21 cellular contexts compared by ENCODE assay signal in the genomic region with DNA sequence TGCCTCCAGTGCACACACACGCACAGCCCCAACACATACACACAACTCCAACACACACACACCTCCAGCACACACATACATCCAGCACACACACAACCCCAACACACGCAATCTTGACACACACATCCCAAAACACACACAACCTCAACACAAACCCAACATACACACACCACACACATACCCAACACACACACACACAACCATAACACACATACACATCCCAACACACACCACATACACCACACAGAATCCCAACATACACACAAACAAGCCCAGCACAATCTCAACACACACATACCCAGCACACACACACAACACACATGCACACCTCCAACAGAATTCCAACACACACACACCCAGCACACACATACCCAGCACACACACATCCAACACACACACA.
A peak's percentile ranks its signal among the peaks of the same experiment; 100 is the strongest.
DNase-seq lines count a peak whose midpoint lies in the region; ATAC-seq, FAIRE-seq and TF ChIP-seq lines count a peak whose summit lies in the region.
"Had no signal": no experiment of that assay in that cellular context is flagged by ENCODE, and none has a peak within 500 bp of the region (broad histone marks: within the 10 kb centered on the region; RNA-seq: fewer than 3 reads in every experiment).

No MANE protein-coding gene starts in this region.

- TF ChIP-seq RAD21 in HepG2 (CRISPR knock-in tag; IDR thresholded peaks at IDR 0.05) (no peak), H1 (IDR thresholded peaks at IDR 0.05 in 1 of 2, conservative IDR thresholded peaks at IDR 0.05 in 1 of 2; ENCODE audit: low read depth in 2 of 2, low read length in 2 of 2) (no peak)

- peaks cover 34% of the 10 kb centered on the region for H3K4me1 Mint-ChIP-seq in neural progenitor cell
- H3K4me1 Mint-ChIP-seq: B cell had no signal

- CTCF ChIA-PET in HepG2 (lab: Yijun Ruan, JAX; ENCODE audit: low intra/inter-chr PET ratio, low total read pairs) (no interaction called here), H1 (lab: Charles Lee; ENCODE audit: partially characterized antibody) (no interaction called here)

- H3K14ac ChIP-seq in H1 (ENCODE audit: insufficient read length): peak overlapping the region; percentile 19

- peak overlapping the region; percentile 63; the same call in 1 of the 2 replicates for H2BK20ac ChIP-seq in H1 (ENCODE audit: low read length)

- no peak for TF ChIP-seq EP300 in HepG2 (IDR thresholded peaks at IDR 0.05; ENCODE audit: low read depth in 2 of 2, low read length in 2 of 2)
- no peak for TF ChIP-seq EP300 in HepG2 (CRISPR knock-in tag; IDR thresholded peaks at IDR 0.05; ENCODE audit: borderline replicate concordance)
- no peak for TF ChIP-seq EP300 in H1 (IDR thresholded peaks at IDR 0.05; ENCODE audit: borderline replicate concordance in 1 of 2, low read depth in 2 of 2, low read length in 2 of 2)

- H3K9me3 Mint-ChIP-seq in neural progenitor cell: peaks cover 5% of the 10 kb centered on the region
- H3K9me3 Mint-ChIP-seq: CD8-positive, alpha-beta T cell had no signal

- no peak overlapping the region for H4K8ac ChIP-seq in H1 (ENCODE audit: extremely low read depth, insufficient read depth, low read length)

- TF ChIP-seq CTCF in HepG2 (CRISPR knock-in tag; IDR thresholded peaks at IDR 0.05): no peak
- no peak for TF ChIP-seq CTCF in right lobe of liver (IDR thresholded peaks at IDR 0.05)
- TF ChIP-seq CTCF in H1 (IDR thresholded peaks at IDR 0.05; ENCODE audit: control extremely low read depth in 1 of 3, insufficient read depth in 1 of 3, low read depth in 1 of 3, low read length in 3 of 3): no peak
- TF ChIP-seq CTCF in neural progenitor cell (IDR thresholded peaks at IDR 0.05): no peak
- no peak for TF ChIP-seq CTCF in dorsolateral prefrontal cortex (IDR thresholded peaks at IDR 0.05 in 54 of 56, conservative IDR thresholded peaks at IDR 0.05 in 2 of 56; ENCODE audit: low read depth in 1 of 56, partially characterized antibody in 56 of 56)

- H3K27me3 ChIP-seq in HepG2 (ENCODE audit: control insufficient read depth in 1 of 2, insufficient read depth in 2 of 2, low read length in 2 of 2) (peaks cover 0 to 11% of the 10 kb centered on the region in 2 experiments; a peak in 1 of 5 replicates), right lobe of liver (no peaks in the 10 kb centered on the region), H1 (replicated peaks in 1 of 4; ENCODE audit: control insufficient read depth in 3 of 4, extremely low read depth in 1 of 4, insufficient read depth in 3 of 4, low read length in 3 of 4) (peaks cover 0 to 2% (median under 1%) of the 10 kb centered on the region in 4 experiments; a peak in 4 of 7 replicates), neural progenitor cell (no peaks in the 10 kb centered on the region), dorsolateral prefrontal cortex (no peaks in the 10 kb centered on the region)
- H3K27me3 ChIP-seq: BLaER1 treated with 17β-estradiol and CSF1 and Interleukin-3, amounts not matched to agents 10 nM and 100 nM had no signal

- peak overlapping the region; percentile 13 for H3K27ac Mint-ChIP-seq in neural progenitor cell
- H3K27ac Mint-ChIP-seq: B cell; CD8-positive, alpha-beta T cell had no signal

- H3K23me2 ChIP-seq in H1 (ENCODE audit: low read depth, low read length): peaks cover 12% of the 10 kb centered on the region; the same call in 1 of the 2 replicates

- H3K79me2 ChIP-seq in HepG2 (ENCODE audit: insufficient read depth, low read length): no peaks in the 10 kb centered on the region
- no peaks in the 10 kb centered on the region for H3K79me2 ChIP-seq in H1 (ENCODE audit: control insufficient read depth in 1 of 2, insufficient read depth in 2 of 2, low read length in 2 of 2)
- no peaks in the 10 kb centered on the region for H3K79me2 ChIP-seq in neural progenitor cell (ENCODE audit: low read depth)

- peak overlapping the region; percentile 16 for H3K4me3 Mint-ChIP-seq in neural progenitor cell
- H3K4me3 Mint-ChIP-seq: B cell; CD8-positive, alpha-beta T cell; H9 had no signal

- H3K4me1 ChIP-seq in HepG2 (ENCODE audit: insufficient read depth, low read length) (no peaks in the 10 kb centered on the region), right lobe of liver (no peaks in the 10 kb centered on the region), H1 (replicated peaks in 1 of 4; ENCODE audit: control insufficient read depth in 3 of 4, insufficient read depth in 4 of 4, low read length in 3 of 4) (no peaks in the 10 kb centered on the region), neural progenitor cell (peaks cover 17% of the 10 kb centered on the region)
- H3K4me1 ChIP-seq: BLaER1 treated with 17β-estradiol and CSF1 and Interleukin-3, amounts not matched to agents 10 nM and 100 nM had no signal

- H4K5ac ChIP-seq in H1 (ENCODE audit: insufficient read length, low read depth, low read length): no peak overlapping the region

- H3K4ac ChIP-seq in H1 (replicated peaks; ENCODE audit: insufficient read length, low read depth, low read length): peak overlapping the region; percentile 32

- H3K18ac ChIP-seq in H1 (ENCODE audit: extremely low read depth, low read length): no peak overlapping the region

- H4K91ac ChIP-seq in H1 (replicated peaks; ENCODE audit: insufficient read length, low read length): peak overlapping the region; percentile 37

- H2BK12ac ChIP-seq in H1 (ENCODE audit: low read depth, low read length): peak overlapping the region; percentile 71; the same call in 1 of the 2 replicates

- no peak overlapping the region for H2BK120ac ChIP-seq in H1 (replicated peaks; ENCODE audit: low read depth, low read length)

- peak overlapping the region; percentile 96 for H3K56ac ChIP-seq in H1 (replicated peaks; ENCODE audit: insufficient read length, low read depth, low read length)

- peaks cover 17% of the 10 kb centered on the region for H3K27me3 Mint-ChIP-seq in neural progenitor cell (ENCODE audit: insufficient read depth, low read depth)

- peak overlapping the region; percentile 92 for H2BK15ac ChIP-seq in H1 (ENCODE audit: low read length)

- peaks cover 1% of the 10 kb centered on the region for H3F3A ChIP-seq in neural progenitor cell (ENCODE audit: low read depth)

- BruUV-seq in HepG2 (replicated peaks; lab: Mats Ljungman, UMichigan): no TSS peak

- DNase-seq in HepG2 (ENCODE audit: low spot score): no peak
- no peak for DNase-seq in right lobe of liver
- DNase-seq in H1 (ENCODE audit: low read depth in 1 of 2, low spot score in 2 of 2): no peak
- no peak for DNase-seq in neural progenitor cell (ENCODE audit: low spot score)
- DNase-seq in urothelium cell line (ENCODE audit: low spot score): no peak
- DNase-seq in dorsolateral prefrontal cortex: no peak
- DNase-seq: 8988T; Calu3; CD8-positive, alpha-beta T cell; DMS 273 treated with DMSO at 0.1 percent for 48 hours; DMS53; GOT3; H9 had no signal

- H3K4me2 ChIP-seq in HepG2 (ENCODE audit: low read depth, low read length) (no peak overlapping the region), H1 (ENCODE audit: insufficient read depth in 1 of 2, low read depth in 2 of 2, low read length in 2 of 2) (no peak overlapping the region), neural progenitor cell (no peak overlapping the region)
- H3K4me2 ChIP-seq: BLaER1 treated with 17β-estradiol and CSF1 and Interleukin-3, amounts not matched to agents 10 nM and 100 nM had no signal

- H4K20me1 ChIP-seq in HepG2 (ENCODE audit: insufficient read depth, low read length) (no peaks in the 10 kb centered on the region), H1 (replicated peaks in 1 of 2; ENCODE audit: control insufficient read depth in 1 of 2, insufficient read depth in 2 of 2, low read length in 2 of 2) (peaks cover 0 to 11% of the 10 kb centered on the region in 2 experiments), neural progenitor cell (ENCODE audit: low read depth) (no peaks in the 10 kb centered on the region)
- H4K20me1 ChIP-seq: BLaER1 treated with 17β-estradiol and CSF1 and Interleukin-3, amounts not matched to agents 10 nM and 100 nM had no signal

- H3K9me3 ChIP-seq in HepG2 (ENCODE audit: low read length) (no peaks in the 10 kb centered on the region), right lobe of liver (no peaks in the 10 kb centered on the region), H1 (ENCODE audit: insufficient read depth in 2 of 2, low read depth in 1 of 2, low read length in 1 of 2) (no peaks in the 10 kb centered on the region), neural progenitor cell (ENCODE audit: low read depth) (no peaks in the 10 kb centered on the region)

- no peak overlapping the region for H3K23ac ChIP-seq in H1 (ENCODE audit: insufficient read length)

- FAIRE-seq in HepG2 (lab: Jason Lieb, UNC) (peak; percentile 72), H1 (lab: Jason Lieb, UNC) (no peak), urothelium cell line (lab: Jason Lieb, UNC) (peak; percentile 98)
- FAIRE-seq: G401.6, GM12892, GM18507, K562 had no signal

- no peak overlapping the region for H3K27ac ChIP-seq in HepG2 (ENCODE audit: extremely low read length, insufficient read depth, low read length)
- H3K27ac ChIP-seq in right lobe of liver: no peak overlapping the region
- H3K27ac ChIP-seq in H1 (ENCODE audit: low read depth, low read length): no peak overlapping the region
- no peak overlapping the region for H3K27ac ChIP-seq in neural progenitor cell
- no peak overlapping the region for H3K27ac ChIP-seq in dorsolateral prefrontal cortex
- H3K27ac ChIP-seq: BLaER1 treated with 17β-estradiol and CSF1 and Interleukin-3, amounts not matched to agents 10 nM and 100 nM had no signal

- H3K79me1 ChIP-seq in H1 (ENCODE audit: low read depth, low read length): no peaks in the 10 kb centered on the region; the same call in 1 of the 2 replicates

- WGBS in HepG2 (ENCODE audit: low lambda C conversion rate): 96% methylated on average over 2 of the region's 2 CpGs
- 100% methylated on average over 2 of the region's 2 CpGs for WGBS in right lobe of liver (ENCODE audit: insufficient coverage, low coverage, low lambda C conversion rate, missing lambda C conversion rate)
- WGBS in H1 (ENCODE audit: extremely low coverage in 1 of 2, insufficient coverage in 1 of 2, insufficient read length in 1 of 2, insufficient replicate concordance in 2 of 2, low coverage in 1 of 2, low lambda C conversion rate in 2 of 2, missing lambda C conversion rate in 1 of 2), 2 experiments: 89% methylated on average over 2 of the region's 2 CpGs; no CpG with 5 or more reads in 1 of the 2 experiments

- peak overlapping the region; percentile 94 for H2AK5ac ChIP-seq in H1 (ENCODE audit: low read depth, low read length)

- H3K4me3 ChIP-seq in HepG2 (replicated peaks in 1 of 3; ENCODE audit: insufficient read depth in 1 of 3, low read depth in 2 of 3, low read length in 3 of 3) (no peak overlapping the region), right lobe of liver (no peak overlapping the region), H1 (ENCODE audit: extremely low read depth in 1 of 4, insufficient read depth in 2 of 4, low read depth in 3 of 4, low read length in 4 of 4) (no peak overlapping the region), neural progenitor cell (no peak overlapping the region), dorsolateral prefrontal cortex (no peak overlapping the region)
- H3K4me3 ChIP-seq: BLaER1 treated with 17β-estradiol and CSF1 and Interleukin-3, amounts not matched to agents 10 nM and 100 nM; K562 had no signal

- intact Hi-C loops in HepG2 (cut with micrococcal nuclease; ENCODE audit: unreplicated experiment): no loop called here
- intact Hi-C loops in right lobe of liver (cut with DNase I): no loop called here
- intact Hi-C loops in dorsolateral prefrontal cortex (cut with DNase I): no loop called here

- no peak overlapping the region for H3K9ac ChIP-seq in HepG2 (ENCODE audit: insufficient read depth, low read depth, low read length)
- no peak overlapping the region; a peak in 1 of 7 replicates for H3K9ac ChIP-seq in H1 (replicated peaks in 1 of 4; ENCODE audit: extremely low read depth in 1 of 4, low read depth in 3 of 4, low read length in 3 of 4)
- H3K9ac ChIP-seq in neural progenitor cell: no peak overlapping the region
- H3K9ac ChIP-seq: BLaER1 treated with 17β-estradiol and CSF1 and Interleukin-3, amounts not matched to agents 10 nM and 100 nM had no signal

- POLR2A ChIA-PET in HepG2 (lab: Yijun Ruan, JAX): no interaction called here
- POLR2A ChIA-PET in H1 (lab: Charles Lee; ENCODE audit: partially characterized antibody): no interaction called here

- TF ChIP-seq POLR2A in HepG2 (IDR thresholded peaks at IDR 0.05; ENCODE audit: insufficient read depth in 1 of 2, low read depth in 2 of 2, low read length in 2 of 2): no peak
- no peak for TF ChIP-seq POLR2A in right lobe of liver (IDR thresholded peaks at IDR 0.05)
- no peak for TF ChIP-seq POLR2A in H1 (IDR thresholded peaks at IDR 0.05; ENCODE audit: control extremely low read depth in 1 of 2, low read depth in 2 of 2, low read length in 2 of 2)

- H2AFZ ChIP-seq in HepG2 (ENCODE audit: low read length) (no peak overlapping the region), H1 (ENCODE audit: low read length) (no peak overlapping the region), neural progenitor cell (replicated peaks) (no peak overlapping the region)

- ATAC-seq in HepG2 (no peak), right lobe of liver (no peak), HG03460 (IDR thresholded peaks at IDR 0.05; ENCODE audit: unreplicated experiment) (no peak), GM18907 (IDR thresholded peaks at IDR 0.05; ENCODE audit: unreplicated experiment) (no peak)
- ATAC-seq: CD8-positive, alpha-beta T cell; K562 had no signal

- H3K36me3 ChIP-seq in HepG2 (replicated peaks in 1 of 2; ENCODE audit: control insufficient read depth in 1 of 2, insufficient read depth in 2 of 2, low read length in 2 of 2) (no peaks in the 10 kb centered on the region), right lobe of liver (no peaks in the 10 kb centered on the region), H1 (ENCODE audit: control insufficient read depth in 2 of 4, insufficient read depth in 4 of 4, low read length in 3 of 4) (no peaks in the 10 kb centered on the region), neural progenitor cell (no peaks in the 10 kb centered on the region)
- H3K36me3 ChIP-seq: BLaER1 treated with 17β-estradiol and CSF1 and Interleukin-3, amounts not matched to agents 10 nM and 100 nM had no signal

- peaks cover 5% of the 10 kb centered on the region for H3K36me3 Mint-ChIP-seq in neural progenitor cell
- H3K36me3 Mint-ChIP-seq: CD8-positive, alpha-beta T cell had no signal

- in situ Hi-C loops in HepG2 (cut with HindIII; ENCODE audit: extremely low pct_ligation_motif_present, low pct_unique_long_range_greater_than_20kb): no loop called here

- H2BK5ac ChIP-seq in H1 (ENCODE audit: low read depth, low read length): 0 out of 2 replicates have a peak overlapping the region, but pooled peaks have one; percentile 49
